7 cellular contexts compared by ENCODE assay signal in the genomic region with DNA sequence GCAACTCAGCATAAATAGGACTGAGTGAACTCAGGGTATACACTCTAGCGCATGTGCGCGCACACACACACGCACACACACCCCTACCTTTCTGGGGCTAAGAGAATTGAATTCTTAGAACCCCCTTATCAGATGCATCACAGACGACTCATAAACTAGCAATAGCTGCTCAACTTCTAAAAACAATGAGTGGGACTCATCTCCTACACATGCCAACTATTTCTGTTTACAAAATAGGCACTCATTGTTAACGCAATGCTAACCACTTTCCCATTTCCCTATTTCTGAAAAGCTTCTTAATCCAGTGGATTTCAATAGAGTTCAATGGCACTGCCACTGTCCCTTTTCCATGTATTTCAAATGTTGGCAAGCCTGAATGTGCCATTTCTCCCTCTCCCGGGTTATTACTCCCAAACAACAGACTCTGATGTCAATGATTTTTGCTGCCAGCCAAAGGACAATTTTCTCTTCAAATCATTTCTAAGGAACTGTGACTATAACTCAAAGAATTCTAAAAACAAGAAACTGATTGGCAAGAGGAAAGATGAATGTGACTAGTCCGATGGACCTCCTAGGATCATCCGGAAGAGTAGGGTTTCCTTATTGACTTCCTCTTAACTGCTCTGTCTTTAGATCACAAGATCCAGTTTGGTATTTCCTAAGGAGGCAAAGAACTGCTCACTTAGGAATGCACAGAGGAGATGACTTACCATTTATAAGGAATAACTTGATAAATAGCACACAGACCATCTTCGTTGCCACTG. TPM values are rescaled to one million over a fixed set of nuclear protein-coding genes. Genes with fewer than 3 reads are reported as not detected.
A peak's percentile ranks its signal among the peaks of the same experiment; 100 is the strongest.
DNase-seq lines count a peak whose midpoint lies in the region; ATAC-seq and TF ChIP-seq lines count a peak whose summit lies in the region.

No MANE protein-coding gene starts in this region.

- no peaks in the 10 kb centered on the region for H3K36me3 ChIP-seq in prostate gland

- 72% methylated on average over 10 of the region's 10 CpGs for WGBS in prostate gland

- no peaks in the 10 kb centered on the region for H3K27me3 ChIP-seq in prostate gland (replicated peaks; ENCODE audit: insufficient read depth)

- no peaks in the 10 kb centered on the region for H3K9me3 ChIP-seq in prostate gland

- H3K4me3 ChIP-seq in prostate gland = no peak overlapping the region

- TF ChIP-seq CTCF in prostate gland (IDR thresholded peaks at IDR 0.05) = no peak

- H3K9me3 Mint-ChIP-seq in IgD-negative memory B cell = no peaks in the 10 kb centered on the region

- peaks cover 76 to 87% (median 77%) of the 10 kb centered on the region in 3 donors for H3K4me1 Mint-ChIP-seq in IgD-negative memory B cell

- TF ChIP-seq POLR2A in prostate gland (IDR thresholded peaks at IDR 0.05) = no peak

- H3K4me3 Mint-ChIP-seq in IgD-negative memory B cell = peak overlapping the region in 3 of 4 donors; percentile 55 to 84 (median 75)

- H3K36me3 Mint-ChIP-seq in IgD-negative memory B cell = peaks cover 9% of the 10 kb centered on the region

- peak; percentile 76 to 82 for DNase-seq in activated CD4-positive, alpha-beta T cell treated with anti-CD3 and anti-CD28 coated beads for 4 hours
- peak; percentile 94 for DNase-seq in dermis blood vessel endothelial cell
- DNase-seq in prostate gland (ENCODE audit: low spot score) = no peak
- no peak for DNase-seq in NCI-H446 treated with DMSO at 0.1 percent for 48 hours (lab: John Stamatoyannopoulos, UW)
- no peak for DNase-seq in OCI-M2 (lab: John Stamatoyannopoulos, UW; ENCODE audit: unreplicated experiment)

- no peak for ATAC-seq in HG02981 (IDR thresholded peaks at IDR 0.05; ENCODE audit: unreplicated experiment)

- intact Hi-C loops in prostate gland (cut with DNase I) = loop anchor here (5.0 kb wide), 1 partner anchor 47 kb away; the partner anchor contains the start of gene SLC38A1

- peaks cover 4% of the 10 kb centered on the region for H3K4me1 ChIP-seq in prostate gland (replicated peaks)

- H3K27me3 Mint-ChIP-seq in IgD-negative memory B cell = no peaks in the 10 kb centered on the region

- peak overlapping the region; percentile 6 to 10 for H3K27ac ChIP-seq in prostate gland

- peak overlapping the region; percentile 39 to 89 (median 86) for H3K27ac Mint-ChIP-seq in IgD-negative memory B cell

RNA-seq across cellular contexts. Expression of gene SLC38A1, which starts 48.8 kb away (rescaled TPM):
- polyA plus RNA-seq in IgD-negative memory B cell = 134 TPM
- 136 and 191 TPM in 2 replicates for total RNA-seq in dermis blood vessel endothelial cell
- 10 to 100 TPM; 24.1 to 45.1 TPM for total RNA-seq in prostate gland

Comparison
In these comparisons a context has a peak if more than half of its experiments do, and no peak if none do; other contexts are left out.
1. DNase-seq: peak in activated CD4-positive, alpha-beta T cell treated with anti-CD3 and anti-CD28 coated beads for 4 hours (2 of 2) and dermis blood vessel endothelial cell (single experiment); none in prostate gland (single experiment), NCI-H446 treated with DMSO at 0.1 percent for 48 hours (single experiment) and OCI-M2 (single experiment).